Comparison of ENCODE assay signal across 34 cellular contexts in the genomic region with DNA sequence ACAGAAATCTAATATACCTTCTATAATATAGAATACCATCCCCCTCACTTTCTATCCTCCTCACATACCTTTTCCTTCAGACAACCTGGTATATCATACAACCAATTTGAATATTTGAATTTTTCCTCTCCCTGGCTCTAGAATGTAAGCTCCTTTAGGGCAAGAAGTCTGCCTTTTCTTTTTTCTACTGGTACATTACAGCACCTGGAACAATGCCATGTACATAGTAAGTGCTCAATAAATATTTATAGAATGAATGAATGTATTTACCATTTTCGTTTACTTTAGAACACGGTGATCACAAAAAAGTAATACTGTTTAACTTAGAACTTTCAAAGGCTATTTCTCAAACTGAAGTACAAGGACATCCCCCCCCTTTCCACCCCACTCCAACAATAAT.
"Had no signal": no experiment of that assay in that cellular context is flagged by ENCODE, and none has a peak within 500 bp of the region (broad histone marks: within the 10 kb centered on the region; RNA-seq: fewer than 3 reads in every experiment).

No MANE protein-coding gene starts in this region.

- H3K9me3 ChIP-seq: MG63 had no signal

- H3K4me3 ChIP-seq: MG63 had no signal

- H3K27me3 ChIP-seq: MG63 had no signal

- DNase-seq: Karpas-422, Kasumi-1, MG63, MM.1S, MV-4-11, NCI-H1048, NCI-H1092, NCI-H1092 treated with DMSO at 0.1 percent for 48 hours, NCI-H1105, NCI-H1105 treated with DMSO at 0.1 percent for 48 hours, NCI-H1417, NCI-H1417 treated with DMSO at 0.1 percent for 48 hours, NCI-H1436, NCI-H1436 treated with DMSO at 0.1 percent for 48 hours, NCI-H146, NCI-H1694, NCI-H1694 treated with DMSO at 0.1 percent for 48 hours, NCI-H187, NCI-H187 treated with DMSO at 0.1 percent for 48 hours, NCI-H1930, NCI-H2029, NCI-H2029 treated with DMSO at 0.1 percent for 48 hours, NCI-H2081, NCI-H2081 treated with DMSO at 0.1 percent for 48 hours, NCI-H2107, NCI-H2171, NCI-H2171 treated with DMSO at 0.1 percent for 48 hours, NCI-H2227 treated with DMSO at 0.1 percent for 48 hours, NCI-H226, NCI-H345, NCI-H446, NCI-H510A, NCI-H510A treated with DMSO at 0.1 percent for 48 hours, NCI-H524 had no signal

- H3K36me3 ChIP-seq: MG63 had no signal
